ENCODE assay signal across 16 cellular contexts in genomic region chr12:5254703-5255102, GRCh38.
"Had no signal": no experiment of that assay in that cellular context is flagged by ENCODE, and none has a peak within 500 bp of the region (broad histone marks: within the 10 kb centered on the region; RNA-seq: fewer than 3 reads in every experiment).

No MANE protein-coding gene starts in this region.

- H3K4me1 ChIP-seq: breast epithelium, thyroid gland had no signal

- H3K36me3 ChIP-seq: breast epithelium, thyroid gland had no signal

- H3K4me3 ChIP-seq: breast epithelium, thyroid gland had no signal

- H3K27me3 ChIP-seq: breast epithelium, thyroid gland had no signal

- DNase-seq: activated B cell treated with CpG ODN at 0.5 μM for 24 hours; activated CD4-positive, alpha-beta T cell treated with anti-CD3 and anti-CD28 coated beads for 48 hours; activated CD8-positive, alpha-beta memory T cell treated with anti-CD3 and anti-CD28 coated beads, Interleukin-2, amount 50 U/mL, for 4 hours; activated CD8-positive, alpha-beta T cell treated with anti-CD3 and anti-CD28 coated beads for 36 hours; activated gamma-delta T cell; activated T-cell treated with anti-CD3 and anti-CD28 coated beads, Interleukin-2, amount 50 U/mL, for 72 hours; amygdala; erythroblast; mesendoderm; nephron progenitor cell; stimulated activated CD4-positive, alpha-beta T cell treated with anti-CD3 and anti-CD28 coated beads, Interleukin-2, amount 100 ng/mL, for 48 hours; SW 1271; thyroid gland had no signal

- ATAC-seq: activated CD8-positive, alpha-beta T cell treated with anti-CD3 and anti-CD28 coated beads for 36 hours; activated naive CD4-positive, alpha-beta T cell treated with anti-CD3 and anti-CD28 coated beads, Interleukin-2, amount 50 U/mL, for 72 hours; activated T-cell treated with anti-CD3 and anti-CD28 coated beads, Interleukin-2, amount 50 U/mL, for 72 hours; stimulated activated memory B cell treated with anti-CD40 and anti-IgM and Interleukin-4, amounts not matched to agents 10 μg/mL and 1 μg/mL and 100 μg/mL, for 72 hours had no signal

- H3K27ac ChIP-seq: breast epithelium, thyroid gland had no signal

- H3K9me3 ChIP-seq: breast epithelium, thyroid gland had no signal
